ENCODE assay signal across 8 cellular contexts in genomic region chr15:31867536-31868442, GRCh38. TPM values are rescaled to one million over a fixed set of nuclear protein-coding genes. Genes with fewer than 3 reads are reported as not detected.
DNase-seq lines count a peak whose midpoint lies in the region; ATAC-seq, FAIRE-seq and TF ChIP-seq lines count a peak whose summit lies in the region.

No MANE protein-coding gene starts in this region.

- BruUV-seq in HepG2 (replicated peaks; lab: Mats Ljungman, UMichigan) = no TSS peak

- peak; percentile 29 for ATAC-seq in GM18502 (IDR thresholded peaks at IDR 0.05; ENCODE audit: poor library complexity, unreplicated experiment)
- ATAC-seq in HepG2 = peak; percentile 72
- no peak for ATAC-seq in GM21423 (IDR thresholded peaks at IDR 0.05; ENCODE audit: unreplicated experiment)

- H3K36me3 ChIP-seq in HepG2 (replicated peaks in 1 of 2; ENCODE audit: control insufficient read depth in 1 of 2, insufficient read depth in 2 of 2, low read length in 2 of 2) = no peaks in the 10 kb centered on the region

- H3K79me2 ChIP-seq in HepG2 (ENCODE audit: insufficient read depth, low read length) = no peaks in the 10 kb centered on the region

- H3K4me3 ChIP-seq in HepG2 (replicated peaks in 1 of 3; ENCODE audit: insufficient read depth in 1 of 3, low read depth in 2 of 3, low read length in 3 of 3) = no peak overlapping the region

- in situ Hi-C loops in HepG2 (cut with HindIII; ENCODE audit: extremely low pct_ligation_motif_present, low pct_unique_long_range_greater_than_20kb) = loop anchor here (10.0 kb wide), 1 partner anchor 63 kb away; no protein-coding TSS in a partner anchor

- H2AFZ ChIP-seq in HepG2 (ENCODE audit: low read length) = no peak overlapping the region

- no peak overlapping the region for H3K4me2 ChIP-seq in HepG2 (ENCODE audit: low read depth, low read length)

- intact Hi-C loops in HepG2 (cut with micrococcal nuclease; ENCODE audit: unreplicated experiment) = loop anchor here (2.0 kb wide), 1 partner anchor 219 kb away; no protein-coding TSS in a partner anchor

- H3K27me3 ChIP-seq in HepG2 (ENCODE audit: control insufficient read depth in 1 of 2, insufficient read depth in 2 of 2, low read length in 2 of 2) = peaks cover 1 to 16% of the 10 kb centered on the region in 2 experiments; a peak in 4 of 5 replicates

- TF ChIP-seq POLR2A in HepG2 (IDR thresholded peaks at IDR 0.05; ENCODE audit: insufficient read depth in 1 of 2, low read depth in 2 of 2, low read length in 2 of 2) = no peak

- DNase-seq in NCI-H2196 (lab: John Stamatoyannopoulos, UW; ENCODE audit: unreplicated experiment) (peak; percentile 52), cerebellum (ENCODE audit: low spot score) (peak; percentile 72), HepG2 (ENCODE audit: low spot score) (peak; percentile 20)
- peak; percentile 65 for DNase-seq in activated CD4-positive, CD25-positive, alpha-beta regulatory T cell treated with anti-CD3 and anti-CD28 coated beads, Interleukin-2, amount 50 U/mL, for 72 hours
- peak; percentile 12 for DNase-seq in stimulated activated CD8-positive, alpha-beta memory T cell treated with anti-CD3 and anti-CD28 coated beads, Interleukin-15, amount 100 ng/mL, for 1 hour (ENCODE audit: low read depth)

- TF ChIP-seq EP300 in HepG2 (IDR thresholded peaks at IDR 0.05; ENCODE audit: low read depth in 2 of 2, low read length in 2 of 2) (no peak), HepG2 (CRISPR knock-in tag; IDR thresholded peaks at IDR 0.05; ENCODE audit: borderline replicate concordance) (no peak)

- 13% methylated on average over 21 of the region's 24 CpGs for WGBS in HepG2 (ENCODE audit: low lambda C conversion rate)

- no peaks in the 10 kb centered on the region for H4K20me1 ChIP-seq in HepG2 (ENCODE audit: insufficient read depth, low read length)

- no peaks in the 10 kb centered on the region; the same call in 1 of the 2 replicates for H3K4me1 ChIP-seq in HepG2 (ENCODE audit: insufficient read depth, low read length)

- no peak overlapping the region for H3K9ac ChIP-seq in HepG2 (ENCODE audit: insufficient read depth, low read depth, low read length)

- no peak overlapping the region for H3K27ac ChIP-seq in 22Rv1
- H3K27ac ChIP-seq in HepG2 (ENCODE audit: extremely low read length, insufficient read depth, low read length) = no peak overlapping the region

- FAIRE-seq in HepG2 (lab: Jason Lieb, UNC) = peak; percentile 12

- CTCF ChIA-PET in HepG2 (lab: Yijun Ruan, JAX; ENCODE audit: low intra/inter-chr PET ratio, low total read pairs) = no interaction called here

- H3K9me3 ChIP-seq in HepG2 (ENCODE audit: low read length) = no peaks in the 10 kb centered on the region

- TF ChIP-seq CTCF in 22Rv1 (IDR thresholded peaks at IDR 0.05) (peak; percentile 93), HepG2 (CRISPR knock-in tag; IDR thresholded peaks at IDR 0.05) (peak; percentile 76)

- POLR2A ChIA-PET in HepG2 (lab: Yijun Ruan, JAX) = no interaction called here

- TF ChIP-seq RAD21 in HepG2 (CRISPR knock-in tag; IDR thresholded peaks at IDR 0.05) = no peak

TF ChIP-seq in HepG2, 621 proteins besides CTCF, POLR2A, EP300 and RAD21:
- TF ChIP-seq KDM1A (CRISPR knock-in tag; IDR thresholded peaks at IDR 0.05) (no peak), STAG1 (CRISPR knock-in tag; IDR thresholded peaks at IDR 0.05) (peak; percentile 62), SMC3 (IDR thresholded peaks at IDR 0.05; ENCODE audit: low read length) (peak; percentile 24; the same call in 1 of the 2 replicates)

RNA-seq across cellular contexts. Expression of gene OTUD7A, which starts 2.7 kb away (rescaled TPM):
- total RNA-seq in cerebellum (20.1 TPM), HepG2 (2016; rRNA removed; fragmentation: Illumina TruSeq; extraction: Trizol) (0.07 TPM in 1 of 2 replicates, not detected in the other)
- 0.44 and 0.91 TPM in 2 replicates for total RNA-seq in HepG2 (2016; cell fraction: cytosol; rRNA removed; fragmentation: Illumina TruSeq; extraction: Trizol; ENCODE audit: low read depth)
- total RNA-seq in HepG2 (2016; cell fraction: insoluble cytoplasmic fraction; rRNA removed; fragmentation: Illumina TruSeq; extraction: Trizol) = 0.09 TPM in 1 of 2 replicates, not detected in the other
- total RNA-seq in HepG2 (2016; cell fraction: membrane; rRNA removed; fragmentation: Illumina TruSeq; extraction: Trizol) = 0.24 and 0.34 TPM in 2 replicates
- total RNA-seq in HepG2 (2016; cell fraction: nucleus; rRNA removed; fragmentation: Illumina TruSeq; extraction: Trizol) = 0.06 and 0.25 TPM in 2 replicates
- 0.05 and 0.17 TPM in 2 replicates for polyA plus RNA-seq in HepG2 (2011; rRNA removed)
- 0.06 and 0.19 TPM in 2 replicates for polyA plus RNA-seq in HepG2 (2011; cell fraction: cytosol; rRNA removed)
- 0.16 and 0.77 TPM in 2 replicates for polyA plus RNA-seq in HepG2 (2011; cell fraction: nucleus; rRNA removed)
- polyA plus RNA-seq in HepG2 (2012) = 0.05 and 0.07 TPM in 2 replicates
- polyA plus RNA-seq in HepG2 (2016; cell fraction: cytosol; fragmentation: Illumina TruSeq; extraction: Trizol; ENCODE audit: low read depth) = 0.16 TPM in 1 of 2 replicates, not detected in the other
- 0.02 TPM in 1 of 2 replicates, not detected in the other for polyA plus RNA-seq in HepG2 (2016; cell fraction: insoluble cytoplasmic fraction; fragmentation: Illumina TruSeq; extraction: Trizol; ENCODE audit: low read depth)
- not detected in 2 replicates for polyA plus RNA-seq in HepG2 (2016; cell fraction: membrane; fragmentation: Illumina TruSeq; extraction: Trizol; ENCODE audit: low read depth)
- polyA plus RNA-seq in HepG2 (2016; cell fraction: nucleus; fragmentation: Illumina TruSeq; extraction: Trizol; ENCODE audit: insufficient read depth, low read depth) = not detected in 2 replicates
- polyA minus RNA-seq in HepG2 (2011; rRNA and poly(A)+ RNA removed; ENCODE audit: low replicate concordance) = 0.38 and 1.0 TPM in 2 replicates
- polyA minus RNA-seq in HepG2 (2011; cell fraction: cytosol; rRNA and poly(A)+ RNA removed) = 0.20 TPM in 1 of 2 replicates, not detected in the other
- 0.12 and 0.77 TPM in 2 replicates for polyA minus RNA-seq in HepG2 (2011; cell fraction: nucleus; rRNA and poly(A)+ RNA removed)

Comparison
In these comparisons a context has a peak if more than half of its experiments do, and no peak if none do; other contexts are left out.
1. DNase-seq: peak in every context shown above with its lines; median percentile 72 in cerebellum; 65 in activated CD4-positive, CD25-positive, alpha-beta regulatory T cell treated with anti-CD3 and anti-CD28 coated beads, Interleukin-2, amount 50 U/mL, for 72 hours; 52 in NCI-H2196; 20 in HepG2; 12 in stimulated activated CD8-positive, alpha-beta memory T cell treated with anti-CD3 and anti-CD28 coated beads, Interleukin-15, amount 100 ng/mL, for 1 hour.
2. RNA of gene OTUD7A, which starts 2.7 kb away (total RNA-seq): 20.1 TPM in cerebellum (single experiment); 0.06 to 0.91 TPM in HepG2; every median in the first group is over 10 times any median in the second.